8 cellular contexts compared by ENCODE assay signal in the genomic region with DNA sequence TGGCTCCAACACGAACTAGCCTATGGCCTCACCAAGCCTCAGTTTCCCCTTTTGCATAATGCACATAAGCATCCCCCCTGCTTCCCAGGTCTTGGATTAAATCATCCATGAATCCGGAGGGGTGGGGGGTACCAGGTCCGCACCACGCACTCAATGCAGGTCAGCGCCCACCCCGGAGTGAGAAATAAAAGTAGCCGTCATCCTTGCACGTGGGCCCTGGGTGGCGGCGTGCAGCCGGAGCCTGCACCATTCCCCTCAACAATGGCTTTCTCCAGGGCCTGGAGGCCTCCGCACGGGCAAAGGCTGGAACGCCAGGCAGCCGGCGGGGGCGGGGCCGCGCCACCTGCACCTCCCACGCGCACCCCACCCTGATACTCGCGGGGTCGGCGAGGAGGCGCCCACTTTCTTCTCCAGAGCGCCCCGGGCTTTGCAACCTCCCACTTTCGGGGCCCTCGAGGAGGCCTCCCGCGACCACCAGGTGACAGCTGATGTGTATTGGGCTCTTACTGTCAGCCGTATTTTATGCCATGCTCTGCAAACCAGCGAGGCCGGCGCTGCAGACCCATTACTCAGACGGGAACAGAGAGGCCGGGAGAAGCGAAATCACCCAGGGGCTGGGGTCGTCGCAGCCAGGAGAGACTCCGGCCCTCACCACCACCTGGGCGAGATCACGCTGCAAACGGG. TPM values are rescaled to one million over a fixed set of nuclear protein-coding genes. Genes with fewer than 3 reads are reported as not detected.
DNase-seq lines count a peak whose midpoint lies in the region; ATAC-seq, FAIRE-seq and TF ChIP-seq lines count a peak whose summit lies in the region.

No MANE protein-coding gene starts in this region.

- FAIRE-seq in small intestine (lab: Jason Lieb, UNC): no peak

- no peaks in the 10 kb centered on the region for H3K36me3 ChIP-seq in small intestine (ENCODE audit: control insufficient read depth in 2 of 2, insufficient read depth in 2 of 2, low read length in 2 of 2)

- ATAC-seq in GM18505 (IDR thresholded peaks at IDR 0.05; ENCODE audit: unreplicated experiment): peak; percentile 5
- peak; percentile 6 for ATAC-seq in HG03439 (IDR thresholded peaks at IDR 0.05; ENCODE audit: unreplicated experiment)

- DNase-seq in T-helper 2 cell (peak in 4 of 5 experiments; percentile 40 to 68 (median 47)), astrocyte of the spinal cord (ENCODE audit: low read depth, low spot score) (peak; percentile 73), small intestine (peak; percentile 45), SK-N-DZ (ENCODE audit: low spot score) (no peak), ureter (ENCODE audit: low spot score) (no peak)

- WGBS in small intestine, 3 donors: 0 to 1% (median 1%) methylated on average over 40 to 45 of the region's 45 CpGs

- H3K4me3 ChIP-seq in astrocyte of the spinal cord (ENCODE audit: low read depth, low read length) (peak overlapping the region; percentile 95), iPS-18c (ENCODE audit: insufficient read depth, low read depth, low read length) (peak overlapping the region; percentile 71), small intestine (ENCODE audit: low read depth in 1 of 2, low read length in 2 of 2) (peak overlapping the region; percentile 37 to 38)

- H3K27me3 ChIP-seq in small intestine (ENCODE audit: control insufficient read depth in 2 of 2, insufficient read depth in 2 of 2, low read length in 2 of 2): no peaks in the 10 kb centered on the region

- H3K27ac ChIP-seq in small intestine (ENCODE audit: low read depth in 1 of 2, low read length in 1 of 2): peak overlapping the region in 1 of 2 donors; percentile 85

- TF ChIP-seq POLR2A in GM18505 (IDR thresholded peaks at IDR 0.05; ENCODE audit: borderline replicate concordance, extremely low read depth, insufficient read depth, insufficient read length): no peak

- TF ChIP-seq CTCF in astrocyte of the spinal cord (IDR thresholded peaks at IDR 0.05; ENCODE audit: low read depth, low read length): no peak

- in situ Hi-C loops in astrocyte of the spinal cord (cut with HindIII; ENCODE audit: low sequenced_read_pairs): no loop called here

- H3K9me3 ChIP-seq in iPS-18c (ENCODE audit: control insufficient read depth, insufficient read depth, low read length) (no peaks in the 10 kb centered on the region), small intestine (ENCODE audit: control insufficient read depth, low read depth) (no peaks in the 10 kb centered on the region)

- H3K4me1 ChIP-seq in small intestine (ENCODE audit: control insufficient read depth in 2 of 2, insufficient read depth in 1 of 2, low read depth in 1 of 2, low read length in 1 of 2): peaks cover 4% of the 10 kb centered on the region in 2 donors

RNA-seq across cellular contexts. Expression of a gene that starts 0.8 kb away (rescaled TPM):
- polyA plus RNA-seq in small intestine: 10 to 100 TPM; 12.1 to 40.4 (median 17.8) TPM
- polyA plus RNA-seq in SK-N-DZ (2014; cell fraction: cytosol; rRNA removed): 0.32 TPM in 1 of 2 replicates, not detected in the other
- polyA plus RNA-seq in SK-N-DZ (2014; cell fraction: nucleus; rRNA removed): not detected in 2 replicates
- total RNA-seq in ureter: 55.3 TPM

RNA-seq across cellular contexts. Expression of a gene that starts 18.4 kb away (rescaled TPM):
- polyA plus RNA-seq in small intestine: 10 to 100 TPM in 1 of 3 donors, 1 to 10 TPM in 2; 7.3 to 69.3 (median 9.8) TPM
- 86.8 and 135 TPM in 2 replicates for polyA plus RNA-seq in SK-N-DZ (2014; cell fraction: cytosol; rRNA removed)
- 69.3 and 77.1 TPM in 2 replicates for polyA plus RNA-seq in SK-N-DZ (2014; cell fraction: nucleus; rRNA removed)
- total RNA-seq in ureter: 27.5 TPM

RNA-seq across cellular contexts. Expression of a gene that starts 47.8 kb away (rescaled TPM):
- 100 to 1,000 TPM in 2 of 3 donors, 10 to 100 TPM in 1; 93.2 to 160 (median 107) TPM for polyA plus RNA-seq in small intestine
- 74.0 and 74.4 TPM in 2 replicates for polyA plus RNA-seq in SK-N-DZ (2014; cell fraction: cytosol; rRNA removed)
- 50.3 and 54.7 TPM in 2 replicates for polyA plus RNA-seq in SK-N-DZ (2014; cell fraction: nucleus; rRNA removed)
- 87.0 TPM for total RNA-seq in ureter

Comparison
In these comparisons a context has a peak if more than half of its experiments do, and no peak if none do; other contexts are left out.
1. DNase-seq: peak in T-helper 2 cell (4 of 5), astrocyte of the spinal cord (single experiment) and small intestine (single experiment); none in SK-N-DZ (single experiment) and ureter (single experiment).
2. H3K4me3 ChIP-seq: peak in every context shown above with its lines; median percentile 95 in astrocyte of the spinal cord; 71 in iPS-18c; 38 in small intestine.